Comparison of ENCODE assay signal across 8 cellular contexts in the genomic region with DNA sequence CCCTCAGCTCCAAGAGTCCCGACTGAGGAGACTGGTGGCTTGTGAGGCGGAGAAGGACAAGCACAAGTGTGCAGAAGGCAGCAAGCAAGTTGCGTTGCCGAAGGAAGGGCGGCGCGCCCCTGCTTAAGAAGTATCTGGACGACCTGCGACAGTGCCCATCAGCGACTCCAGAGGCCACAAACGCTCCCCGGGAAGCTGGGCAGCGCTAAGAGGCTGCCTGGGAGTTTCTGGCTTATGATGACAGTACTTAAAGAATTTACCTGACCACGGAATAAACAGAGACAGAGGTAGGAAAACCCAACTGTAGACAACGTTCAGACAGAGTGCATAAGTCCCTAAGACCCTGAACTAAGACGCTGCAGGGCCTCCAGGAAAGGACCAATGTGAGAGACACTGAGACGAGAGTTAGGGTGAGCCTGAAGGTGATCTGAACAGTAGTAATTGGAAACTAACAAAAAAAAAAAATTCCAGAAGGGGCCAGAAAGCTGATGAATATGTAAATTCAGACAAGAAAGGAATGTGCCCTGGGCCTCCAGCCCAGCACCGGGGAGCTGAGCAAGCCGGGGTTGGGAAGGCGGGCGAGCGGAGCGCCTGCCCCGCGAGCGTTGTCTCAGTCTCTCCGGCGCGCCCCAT. TPM values are rescaled to one million over a fixed set of nuclear protein-coding genes. Genes with fewer than 3 reads are reported as not detected.
DNase-seq lines count a peak whose midpoint lies in the region; ATAC-seq and TF ChIP-seq lines count a peak whose summit lies in the region.

No MANE protein-coding gene starts in this region.

- H3K9me3 Mint-ChIP-seq in progenitor cell of endocrine pancreas (ENCODE audit: low read depth): no peaks in the 10 kb centered on the region

- H3K27me3 Mint-ChIP-seq in progenitor cell of endocrine pancreas: peaks cover 43% of the 10 kb centered on the region

- H3K4me3 Mint-ChIP-seq in progenitor cell of endocrine pancreas (ENCODE audit: low read depth): peak overlapping the region; percentile 93

- peak overlapping the region; percentile 92 for H3K27ac ChIP-seq in WERI-Rb-1

- no peaks in the 10 kb centered on the region for H3K27me3 ChIP-seq in WERI-Rb-1 (ENCODE audit: insufficient read depth, low read depth, severe bottlenecking)

- no peaks in the 10 kb centered on the region for H3K36me3 Mint-ChIP-seq in progenitor cell of endocrine pancreas (ENCODE audit: insufficient read depth)

- H3K4me3 ChIP-seq in GM12875 (ENCODE audit: low read depth, low read length) (peak overlapping the region; percentile 95), WERI-Rb-1 (ENCODE audit: low read depth, low read length) (peak overlapping the region; percentile 51)

- peaks cover 4% of the 10 kb centered on the region for H3K36me3 ChIP-seq in WERI-Rb-1

- peak; percentile 11 for DNase-seq in WERI-Rb-1
- peak; percentile 59 for DNase-seq in fibroblast of peridontal ligament (ENCODE audit: extremely low read depth)
- DNase-seq in progenitor cell of endocrine pancreas (ENCODE audit: low spot score, unreplicated experiment): no peak
- no peak for DNase-seq in 8988T
- DNase-seq in NCI-H1417 (lab: John Stamatoyannopoulos, UW): no peak

- H3K27ac Mint-ChIP-seq in progenitor cell of endocrine pancreas: peak overlapping the region; percentile 42

- H3K4me1 Mint-ChIP-seq in progenitor cell of endocrine pancreas (ENCODE audit: low read depth): peaks cover 19% of the 10 kb centered on the region

- ATAC-seq in HG02642 (IDR thresholded peaks at IDR 0.05; ENCODE audit: poor library complexity, unreplicated experiment) (peak; percentile 1), GM21576 (IDR thresholded peaks at IDR 0.05; ENCODE audit: unreplicated experiment) (no peak)

- H3K9me3 ChIP-seq in WERI-Rb-1 (ENCODE audit: severe bottlenecking): no peaks in the 10 kb centered on the region

- no peak for TF ChIP-seq CTCF in GM12875 (IDR thresholded peaks at IDR 0.05; ENCODE audit: borderline replicate concordance, insufficient read depth, low read depth, low read length)
- TF ChIP-seq CTCF in WERI-Rb-1 (IDR thresholded peaks at IDR 0.05; ENCODE audit: low read depth, low read length): no peak
- TF ChIP-seq CTCF in progenitor cell of endocrine pancreas (IDR thresholded peaks at IDR 0.05; ENCODE audit: unreplicated experiment): no peak

RNA-seq across cellular contexts. Expression of gene OSBPL3, which starts 1.0 kb away (rescaled TPM):
- total RNA-seq in progenitor cell of endocrine pancreas: 11.6 and 12.1 TPM in 2 replicates

Comparison
In these comparisons a context has a peak if more than half of its experiments do, and no peak if none do; other contexts are left out.
1. DNase-seq: peak in WERI-Rb-1 (single experiment) and fibroblast of peridontal ligament (single experiment); none in progenitor cell of endocrine pancreas (single experiment), 8988T (single experiment) and NCI-H1417 (0 of 3).